Comparison of ENCODE assay signal across 17 cellular contexts in genomic region chr9:37251452-37251851, GRCh38.
DNase-seq lines count a peak whose midpoint lies in the region; ATAC-seq and TF ChIP-seq lines count a peak whose summit lies in the region.
"Had no signal": no experiment of that assay in that cellular context is flagged by ENCODE, and none has a peak within 500 bp of the region (broad histone marks: within the 10 kb centered on the region; RNA-seq: fewer than 3 reads in every experiment).

No MANE protein-coding gene starts in this region.

- H3K9ac ChIP-seq in neural progenitor cell: no peak overlapping the region

- peaks cover 41% of the 10 kb centered on the region for H3K9me3 Mint-ChIP-seq in neural progenitor cell
- H3K9me3 Mint-ChIP-seq: CD8-positive, alpha-beta memory T cell; type B pancreatic cell had no signal

- H3F3A ChIP-seq in neural progenitor cell (ENCODE audit: low read depth): peaks cover 8% of the 10 kb centered on the region

- TF ChIP-seq CTCF in neural progenitor cell (IDR thresholded peaks at IDR 0.05): no peak
- no peak for TF ChIP-seq CTCF in GM10266 (IDR thresholded peaks at IDR 0.05; ENCODE audit: control insufficient read depth, insufficient read depth, low read depth, missing control alignments)
- TF ChIP-seq CTCF in mucosa of descending colon (IDR thresholded peaks at IDR 0.05): no peak

- H3K9me3 ChIP-seq in T-helper 17 cell (ENCODE audit: control insufficient read depth, low read length, poor library complexity, severe bottlenecking) (no peaks in the 10 kb centered on the region), neural progenitor cell (ENCODE audit: low read depth) (no peaks in the 10 kb centered on the region), mucosa of descending colon (no peaks in the 10 kb centered on the region)

- H3K79me2 ChIP-seq in neural progenitor cell (ENCODE audit: low read depth): peaks cover 20% of the 10 kb centered on the region

- intact Hi-C loops in mucosa of descending colon (cut with DNase I, micrococcal nuclease): no loop called here

- no peak overlapping the region for H3K27ac ChIP-seq in neural progenitor cell
- H3K27ac ChIP-seq: 22Rv1, PC-9 had no signal

- H3K36me3 Mint-ChIP-seq in T-helper 17 cell (ENCODE audit: low read depth) (peaks cover 4% of the 10 kb centered on the region), neural progenitor cell (peaks cover 39% of the 10 kb centered on the region)

- DNase-seq in DMS53 (lab: John Stamatoyannopoulos, UW): peak; percentile 14
- DNase-seq in DMS53 treated with DMSO at 0.1 percent for 48 hours (lab: John Stamatoyannopoulos, UW; ENCODE audit: unreplicated experiment): no peak
- no peak for DNase-seq in T-helper 17 cell
- DNase-seq in neural progenitor cell (ENCODE audit: low spot score): peak; percentile 96
- DNase-seq in UCSD-AML1 (lab: John Stamatoyannopoulos, UW; ENCODE audit: unreplicated experiment): no peak
- no peak for DNase-seq in GM10266 (ENCODE audit: extremely low spot score)
- no peak for DNase-seq in mucosa of descending colon
- DNase-seq: activated CD4-positive, alpha-beta T cell treated with anti-CD3 and anti-CD28 coated beads, Interleukin-2, amount 50 U/mL, for 48 hours; activated naive CD4-positive, alpha-beta T cell treated with Interleukin-2 at 50 U/mL for 16 hours; CD8-positive, alpha-beta memory T cell; GOT3; Kasumi-1; NCI-H2081 treated with DMSO at 0.1 percent for 48 hours; PC-9 had no signal

- H3K36me3 ChIP-seq in neural progenitor cell (no peaks in the 10 kb centered on the region), mucosa of descending colon (ENCODE audit: low read depth) (no peaks in the 10 kb centered on the region)

- no peak overlapping the region for H2AFZ ChIP-seq in neural progenitor cell (replicated peaks)
- H2AFZ ChIP-seq: PC-9 had no signal

- peak overlapping the region; percentile 57 for H3K4me2 ChIP-seq in neural progenitor cell
- H3K4me2 ChIP-seq: PC-9 had no signal

- H3K27me3 Mint-ChIP-seq in T-helper 17 cell: no peaks in the 10 kb centered on the region
- H3K27me3 Mint-ChIP-seq in neural progenitor cell (ENCODE audit: insufficient read depth, low read depth): peaks cover 4% of the 10 kb centered on the region
- H3K27me3 Mint-ChIP-seq: CD8-positive, alpha-beta memory T cell; type B pancreatic cell had no signal

- peaks cover 33% of the 10 kb centered on the region for H3K4me1 ChIP-seq in neural progenitor cell
- H3K4me1 ChIP-seq in mucosa of descending colon (ENCODE audit: low read depth): no peaks in the 10 kb centered on the region

- peak; percentile 75 for ATAC-seq in HG03135 (IDR thresholded peaks at IDR 0.05; ENCODE audit: unreplicated experiment)
- peak; percentile 50 for ATAC-seq in T-helper 17 cell
- ATAC-seq in mucosa of descending colon: no peak

- H3K27ac Mint-ChIP-seq in T-helper 17 cell: no peak overlapping the region
- H3K27ac Mint-ChIP-seq in neural progenitor cell: peak overlapping the region; percentile 88
- H3K27ac Mint-ChIP-seq: CD8-positive, alpha-beta memory T cell; type B pancreatic cell had no signal

- H3K4me1 Mint-ChIP-seq in T-helper 17 cell (peaks cover 7% of the 10 kb centered on the region), neural progenitor cell (peaks cover 38% of the 10 kb centered on the region)

- peaks cover 50% of the 10 kb centered on the region for H4K20me1 ChIP-seq in neural progenitor cell (ENCODE audit: low read depth)

- H3K4me3 ChIP-seq in neural progenitor cell (no peak overlapping the region), mucosa of descending colon (no peak overlapping the region)
- H3K4me3 ChIP-seq: PC-9 had no signal

- no peaks in the 10 kb centered on the region for H3K27me3 ChIP-seq in neural progenitor cell

- H3K4me3 Mint-ChIP-seq in T-helper 17 cell (no peak overlapping the region), neural progenitor cell (peak overlapping the region; percentile 16)
- H3K4me3 Mint-ChIP-seq: CD8-positive, alpha-beta memory T cell; type B pancreatic cell had no signal

Comparison
In these comparisons a context has a peak if more than half of its experiments do, and no peak if none do; other contexts are left out.
1. DNase-seq: peak in DMS53 (single experiment) and neural progenitor cell (single experiment); none in DMS53 treated with DMSO at 0.1 percent for 48 hours (single experiment), T-helper 17 cell (0 of 3), UCSD-AML1 (single experiment), GM10266 (single experiment) and mucosa of descending colon (0 of 3).